ENCODE assay signal across 25 cellular contexts in genomic region chr9:31847963-31848362, GRCh38.
"Had no signal": no experiment of that assay in that cellular context is flagged by ENCODE, and none has a peak within 500 bp of the region (broad histone marks: within the 10 kb centered on the region; RNA-seq: fewer than 3 reads in every experiment).

No MANE protein-coding gene starts in this region.

- H3K27ac Mint-ChIP-seq: activated naive CD8-positive, alpha-beta T cell; activated T-cell treated with anti-CD3 and anti-CD28 coated beads, Interleukin-2, amount 50 U/mL, for 24 hours; activated T-helper 17 cell treated with anti-CD3 and anti-CD28 coated beads, Interleukin-2, amount 50 U/mL, for 72 hours; effector memory CD8-positive, alpha-beta T cell; naive thymus-derived CD4-positive, alpha-beta T cell; neural progenitor cell; progenitor cell of endocrine pancreas; stimulated activated naive CD8-positive, alpha-beta T cell treated with anti-CD3 and anti-CD28 coated beads, Interleukin-15, Interleukin-2, amounts not matched to agents 100 ng/mL and 50 ng/mL, for 24 hours; T-helper 2 cell treated with Interferon-gamma antibody and Interleukin-4, amounts not matched to agents 5 μg/mL and 100 μg/mL, for 36 hours had no signal

- H3K27me3 ChIP-seq: breast epithelium, gastrocnemius medialis, left lung, neural progenitor cell, spleen, thyroid gland, upper lobe of right lung had no signal

- ATAC-seq: activated T-helper 17 cell treated with anti-CD3 and anti-CD28 coated beads, Interleukin-2, amount 50 U/mL, for 72 hours; effector memory CD8-positive, alpha-beta T cell; esophagus mucosa; gastrocnemius medialis; left lung; naive thymus-derived CD4-positive, alpha-beta T cell; upper lobe of right lung had no signal

- H3K27ac ChIP-seq: breast epithelium, gastrocnemius medialis, left lung, neural progenitor cell, spleen, thyroid gland, upper lobe of right lung had no signal

- H3K4me1 Mint-ChIP-seq: activated T-helper 17 cell treated with anti-CD3 and anti-CD28 coated beads, Interleukin-2, amount 50 U/mL, for 72 hours; central memory CD8-positive, alpha-beta T cell; naive thymus-derived CD4-positive, alpha-beta T cell; neural progenitor cell had no signal

- H2AFZ ChIP-seq: neural progenitor cell had no signal

- FAIRE-seq: TTC549 had no signal

- H3K9me3 ChIP-seq: breast epithelium, gastrocnemius medialis, left lung, spleen, thyroid gland, upper lobe of right lung had no signal

- H3K36me3 Mint-ChIP-seq: naive thymus-derived CD4-positive, alpha-beta T cell; neural progenitor cell had no signal

- H3K27me3 Mint-ChIP-seq: activated naive CD8-positive, alpha-beta T cell; activated T-cell treated with anti-CD3 and anti-CD28 coated beads, Interleukin-2, amount 50 U/mL, for 24 hours; activated T-helper 17 cell treated with anti-CD3 and anti-CD28 coated beads, Interleukin-2, amount 50 U/mL, for 72 hours; central memory CD8-positive, alpha-beta T cell; effector memory CD8-positive, alpha-beta T cell; progenitor cell of endocrine pancreas; stimulated activated naive CD8-positive, alpha-beta T cell treated with anti-CD3 and anti-CD28 coated beads, Interleukin-15, Interleukin-2, amounts not matched to agents 100 ng/mL and 50 ng/mL, for 24 hours had no signal

- H3K36me3 ChIP-seq: breast epithelium, gastrocnemius medialis, left lung, neural progenitor cell, spleen, thyroid gland, upper lobe of right lung had no signal

- H3K9me3 Mint-ChIP-seq: activated T-cell treated with anti-CD3 and anti-CD28 coated beads, Interleukin-2, amount 50 U/mL, for 24 hours; activated T-helper 17 cell treated with anti-CD3 and anti-CD28 coated beads, Interleukin-2, amount 50 U/mL, for 72 hours; central memory CD8-positive, alpha-beta T cell; neural progenitor cell; stimulated activated naive CD8-positive, alpha-beta T cell treated with anti-CD3 and anti-CD28 coated beads, Interleukin-15, Interleukin-2, amounts not matched to agents 100 ng/mL and 50 ng/mL, for 24 hours; T-helper 2 cell treated with Interferon-gamma antibody and Interleukin-4, amounts not matched to agents 5 μg/mL and 100 μg/mL, for 36 hours had no signal

- H3K4me3 ChIP-seq: breast epithelium, gastrocnemius medialis, left lung, lung, neural progenitor cell, spleen, thyroid gland, upper lobe of right lung had no signal

- DNase-seq: activated CD4-positive, alpha-beta T cell treated with anti-CD3 and anti-CD28 coated beads for 1 hour; activated T-cell treated with anti-CD3 and anti-CD28 coated beads, Interleukin-2, amount 50 U/mL, for 24 hours; effector memory CD8-positive, alpha-beta T cell; gastrocnemius medialis; hippocampal formation; kidney glomerular epithelial cell; left lung; naive thymus-derived CD4-positive, alpha-beta T cell; retina; spleen; stimulated activated CD4-positive, alpha-beta T cell treated with anti-CD3 and anti-CD28 coated beads, Interleukin-4, amount 100 ng/mL, for 4 hours; substantia nigra; thyroid gland; upper lobe of right lung had no signal

- H3K4me1 ChIP-seq: breast epithelium, gastrocnemius medialis, left lung, neural progenitor cell, spleen, thyroid gland, upper lobe of right lung had no signal

- H3K9ac ChIP-seq: neural progenitor cell had no signal

- H3K4me3 Mint-ChIP-seq: activated naive CD8-positive, alpha-beta T cell; activated T-cell treated with anti-CD3 and anti-CD28 coated beads, Interleukin-2, amount 50 U/mL, for 24 hours; activated T-helper 17 cell treated with anti-CD3 and anti-CD28 coated beads, Interleukin-2, amount 50 U/mL, for 72 hours; central memory CD8-positive, alpha-beta T cell; effector memory CD8-positive, alpha-beta T cell; naive thymus-derived CD4-positive, alpha-beta T cell; neural progenitor cell; stimulated activated naive CD8-positive, alpha-beta T cell treated with anti-CD3 and anti-CD28 coated beads, Interleukin-15, Interleukin-2, amounts not matched to agents 100 ng/mL and 50 ng/mL, for 24 hours; T-helper 2 cell treated with Interferon-gamma antibody and Interleukin-4, amounts not matched to agents 5 μg/mL and 100 μg/mL, for 36 hours had no signal

- H3K4me2 ChIP-seq: neural progenitor cell had no signal
